1 cellular context compared by ENCODE assay signal in genomic region chr11:8267831-8268529, GRCh38.
A peak's percentile ranks its signal among the peaks of the same experiment; 100 is the strongest.
TF ChIP-seq lines count a peak whose summit lies in the region.

No MANE protein-coding gene starts in this region.

TF ChIP-seq in GM23338, 12 proteins besides CTCF, POLR2A, EP300 and RAD21 (continued from another document):
- TF ChIP-seq REST (IDR thresholded peaks at IDR 0.05; ENCODE audit: unreplicated experiment) = no peak
- TF ChIP-seq EZH2 (IDR thresholded peaks at IDR 0.05; ENCODE audit: low read depth, unreplicated experiment) = peak; percentile 51
- TF ChIP-seq CREB1 (CRISPR knock-in tag; IDR thresholded peaks at IDR 0.05; ENCODE audit: low read depth) = no peak
- TF ChIP-seq ETS1 (IDR thresholded peaks at IDR 0.05) = no peak
- peak; percentile 59 for TF ChIP-seq EZH2phosphoT487 (IDR thresholded peaks at IDR 0.05; ENCODE audit: unreplicated experiment)
- TF ChIP-seq POLR2AphosphoS5 (IDR thresholded peaks at IDR 0.05; ENCODE audit: low read depth) = no peak
- no peak for TF ChIP-seq NANOG (IDR thresholded peaks at IDR 0.05; ENCODE audit: borderline replicate concordance)
